ENCODE assay signal across 23 cellular contexts in the genomic region with DNA sequence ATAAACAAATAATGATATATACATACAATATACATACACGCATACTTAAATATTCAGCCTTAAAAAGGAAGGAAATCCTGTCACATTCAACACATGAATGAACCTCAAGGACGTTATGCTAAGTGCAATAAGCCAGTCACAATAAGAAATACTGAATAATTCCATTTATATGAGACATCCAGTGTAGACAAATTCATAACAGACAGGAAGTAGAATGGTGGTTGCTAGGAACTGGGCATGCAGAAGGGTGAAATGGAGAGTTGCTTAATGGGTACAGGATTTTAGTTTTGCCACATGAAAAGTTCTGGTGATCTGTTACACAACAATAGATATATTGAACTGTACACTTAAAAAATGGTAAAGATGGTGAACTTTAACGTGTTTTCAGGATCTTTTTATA.
"Had no signal": no experiment of that assay in that cellular context is flagged by ENCODE, and none has a peak within 500 bp of the region (broad histone marks: within the 10 kb centered on the region; RNA-seq: fewer than 3 reads in every experiment).

No MANE protein-coding gene starts in this region.

- H3K4me2 ChIP-seq: neural progenitor cell had no signal

- H3K9ac ChIP-seq: neural progenitor cell had no signal

- H3K27me3 Mint-ChIP-seq: naive B cell had no signal

- H3K27ac Mint-ChIP-seq: activated CD4-positive, alpha-beta T cell treated with anti-CD3 and anti-CD28 coated beads, Interleukin-2, amount 10 ng/mL, durations not matched to agents 24 days and 14 days; activated CD8-positive, alpha-beta T cell treated with anti-CD3 and anti-CD28 coated beads for 36 hours; activated naive CD4-positive, alpha-beta T cell treated with anti-CD3 and anti-CD28 coated beads, Interleukin-2, amount 10 ng/mL, durations not matched to agents 7 days and 5 days; activated naive CD8-positive, alpha-beta T cell treated with anti-CD3 and anti-CD28 coated beads, Interleukin-2, amount 50 U/mL, for 24 hours; immature natural killer cell; memory B cell; naive B cell; neural progenitor cell had no signal

- ATAC-seq: activated CD8-positive, alpha-beta T cell treated with anti-CD3 and anti-CD28 coated beads for 36 hours; activated naive CD8-positive, alpha-beta T cell treated with anti-CD3 and anti-CD28 coated beads, Interleukin-2, amount 50 U/mL, for 24 hours; activated T-cell treated with anti-CD3 and anti-CD28 coated beads, Interleukin-2, amount 50 U/mL, for 4 hours; heart right ventricle; left ventricle myocardium superior; mucosa of descending colon had no signal

- H3K4me3 Mint-ChIP-seq: activated CD4-positive, alpha-beta T cell treated with anti-CD3 and anti-CD28 coated beads, Interleukin-2, amount 10 ng/mL, durations not matched to agents 24 days and 14 days; activated CD8-positive, alpha-beta T cell treated with anti-CD3 and anti-CD28 coated beads for 36 hours; activated naive CD4-positive, alpha-beta T cell treated with anti-CD3 and anti-CD28 coated beads, Interleukin-2, amount 10 ng/mL, durations not matched to agents 7 days and 5 days; activated naive CD8-positive, alpha-beta T cell treated with anti-CD3 and anti-CD28 coated beads, Interleukin-2, amount 50 U/mL, for 24 hours; activated T-cell treated with anti-CD3 and anti-CD28 coated beads, Interleukin-2, amount 50 U/mL, for 4 hours; immature natural killer cell; memory B cell; naive B cell; neural progenitor cell had no signal

- H3K4me1 Mint-ChIP-seq: activated CD4-positive, alpha-beta T cell treated with anti-CD3 and anti-CD28 coated beads, Interleukin-2, amount 10 ng/mL, durations not matched to agents 24 days and 14 days; activated naive CD4-positive, alpha-beta T cell treated with anti-CD3 and anti-CD28 coated beads, Interleukin-2, amount 10 ng/mL, durations not matched to agents 7 days and 5 days; activated naive CD8-positive, alpha-beta T cell treated with anti-CD3 and anti-CD28 coated beads, Interleukin-2, amount 50 U/mL, for 24 hours; immature natural killer cell; memory B cell; neural progenitor cell had no signal

- H3K36me3 ChIP-seq: neural progenitor cell, prostate gland, thyroid gland had no signal

- H3K4me1 ChIP-seq: ascending aorta, neural progenitor cell, prostate gland had no signal

- H3K27me3 ChIP-seq: ascending aorta, right atrium auricular region, thyroid gland had no signal

- H3K9me3 Mint-ChIP-seq: activated CD4-positive, alpha-beta T cell treated with anti-CD3 and anti-CD28 coated beads, Interleukin-2, amount 10 ng/mL, durations not matched to agents 24 days and 14 days; activated CD8-positive, alpha-beta T cell treated with anti-CD3 and anti-CD28 coated beads for 36 hours; activated naive CD4-positive, alpha-beta T cell treated with anti-CD3 and anti-CD28 coated beads, Interleukin-2, amount 10 ng/mL, durations not matched to agents 7 days and 5 days; activated naive CD8-positive, alpha-beta T cell treated with anti-CD3 and anti-CD28 coated beads, Interleukin-2, amount 50 U/mL, for 24 hours; activated T-cell treated with anti-CD3 and anti-CD28 coated beads, Interleukin-2, amount 50 U/mL, for 4 hours; immature natural killer cell; memory B cell; naive B cell; neural progenitor cell had no signal

- H3K36me3 Mint-ChIP-seq: memory B cell, naive B cell, neural progenitor cell had no signal

- H2AFZ ChIP-seq: neural progenitor cell had no signal

- DNase-seq: activated CD4-positive, alpha-beta T cell treated with anti-CD3 and anti-CD28 coated beads, Interleukin-2, amount 10 ng/mL, durations not matched to agents 24 days and 14 days; activated CD4-positive, CD25-positive, alpha-beta regulatory T cell; activated CD8-positive, alpha-beta T cell treated with anti-CD3 and anti-CD28 coated beads for 36 hours; activated effector memory CD4-positive, alpha-beta T cell treated with Interleukin-2 at 50 U/mL for 16 hours; activated naive CD4-positive, alpha-beta T cell treated with anti-CD3 and anti-CD28 coated beads, Interleukin-2, amount 10 ng/mL, durations not matched to agents 7 days and 5 days; activated naive CD8-positive, alpha-beta T cell treated with anti-CD3 and anti-CD28 coated beads, Interleukin-2, amount 50 U/mL, for 24 hours; activated T-cell treated with anti-CD3 and anti-CD28 coated beads, Interleukin-2, amount 50 U/mL, for 4 hours; cerebellar nuclear complex; cortex of kidney; heart right ventricle; immature natural killer cell; left ventricle myocardium superior; mucosa of descending colon; naive B cell; stimulated activated CD4-positive, alpha-beta T cell treated with anti-CD3 and anti-CD28 coated beads, Interleukin-2, amount 100 ng/mL, for 24 hours; stimulated activated naive CD4-positive, alpha-beta T cell treated with Interleukin-2 at 50 U/mL for 16 hours; thyroid gland had no signal

- H3K4me3 ChIP-seq: ascending aorta, esophagus muscularis mucosa, heart right ventricle, mucosa of descending colon, neural progenitor cell, prostate gland, right atrium auricular region, thyroid gland had no signal

- H3K9me3 ChIP-seq: ascending aorta, esophagus muscularis mucosa, heart right ventricle, mucosa of descending colon, prostate gland, right atrium auricular region, thyroid gland had no signal

- H3K27ac ChIP-seq: ascending aorta, esophagus muscularis mucosa, heart right ventricle, neural progenitor cell, prostate gland, right atrium auricular region, thyroid gland had no signal
